ENCODE assay signal across 9 cellular contexts in the genomic region with DNA sequence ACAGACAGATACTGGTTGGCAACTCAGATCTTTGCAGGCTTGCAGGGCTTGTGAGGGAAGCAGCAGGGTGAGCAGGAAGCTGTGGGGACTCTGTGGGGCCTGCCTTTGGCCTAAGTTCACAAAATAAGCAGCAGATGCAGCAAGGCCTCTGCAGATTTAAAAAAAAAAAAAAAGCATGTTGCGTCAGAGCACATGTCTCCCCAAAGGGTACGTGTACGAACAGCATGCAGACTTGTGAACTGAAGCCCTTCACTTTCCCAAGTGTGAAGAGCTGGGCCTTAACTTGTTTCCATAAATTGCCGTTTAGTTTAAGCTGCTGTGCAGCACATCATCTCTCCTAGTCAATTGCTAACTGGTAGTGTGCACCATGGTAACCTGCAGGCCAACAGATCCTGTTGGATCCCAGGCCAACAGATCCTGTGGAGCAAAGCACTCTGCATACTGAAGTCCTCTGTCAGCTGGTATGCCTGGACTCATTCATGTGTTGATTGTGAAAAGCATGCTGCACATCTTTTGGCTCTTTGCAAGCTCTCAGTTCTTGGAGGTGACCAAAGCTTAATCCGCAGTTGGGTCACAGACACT. TPM values are rescaled to one million over a fixed set of nuclear protein-coding genes. Genes with fewer than 3 reads are reported as not detected.
DNase-seq lines count a peak whose midpoint lies in the region; ATAC-seq and TF ChIP-seq lines count a peak whose summit lies in the region.
"Had no signal": no experiment of that assay in that cellular context is flagged by ENCODE, and none has a peak within 500 bp of the region (broad histone marks: within the 10 kb centered on the region; RNA-seq: fewer than 3 reads in every experiment).

No MANE protein-coding gene starts in this region.

- H3K36me3 ChIP-seq in SJCRH30 (no peaks in the 10 kb centered on the region), neuronal stem cell (replicated peaks in 1 of 2; ENCODE audit: control insufficient read depth in 2 of 2, insufficient read depth in 2 of 2, low read length in 2 of 2) (no peaks in the 10 kb centered on the region), testis (ENCODE audit: low read depth, missing control alignments) (no peaks in the 10 kb centered on the region)

- TF ChIP-seq CTCF in testis (IDR thresholded peaks at IDR 0.05): no peak

- H3K4me1 ChIP-seq in SJCRH30 (peaks cover 13% of the 10 kb centered on the region), neuronal stem cell (ENCODE audit: control insufficient read depth in 2 of 2, insufficient read depth in 1 of 2, low read depth in 1 of 2, low read length in 2 of 2) (peaks cover 13 to 20% of the 10 kb centered on the region in 2 donors), testis (no peaks in the 10 kb centered on the region)

- no peak overlapping the region for H3K14ac ChIP-seq in neuronal stem cell (ENCODE audit: low read length)

- H3K4me3 ChIP-seq in SJCRH30 (no peak overlapping the region), neuronal stem cell (ENCODE audit: low read length in 2 of 2) (no peak overlapping the region), testis (no peak overlapping the region)

- no peak overlapping the region for H2BK15ac ChIP-seq in neuronal stem cell (ENCODE audit: low read length)

- H2AFZ ChIP-seq in neuronal stem cell (ENCODE audit: low read length): peak overlapping the region; percentile 13

- peak overlapping the region; percentile 45 for H3K18ac ChIP-seq in neuronal stem cell (ENCODE audit: low read length)

- no peak overlapping the region for H2AK5ac ChIP-seq in neuronal stem cell (ENCODE audit: low read depth, low read length)

- no peak overlapping the region for H4K8ac ChIP-seq in neuronal stem cell (ENCODE audit: low read depth, low read length)

- H3K4me2 ChIP-seq in neuronal stem cell (ENCODE audit: insufficient read depth, low read length, poor library complexity, severe bottlenecking): no peak overlapping the region

- no peak overlapping the region for H3K9ac ChIP-seq in neuronal stem cell (ENCODE audit: low read depth, low read length, poor library complexity)

- no peak overlapping the region for H4K91ac ChIP-seq in neuronal stem cell (ENCODE audit: low read depth, low read length, poor library complexity)

- H2BK5ac ChIP-seq in neuronal stem cell (ENCODE audit: low read length): no peak overlapping the region

- H3K27ac ChIP-seq in SJCRH30 (peak overlapping the region; percentile 30; the same call in 1 of the 2 replicates), neuronal stem cell (replicated peaks; ENCODE audit: low read length) (peak overlapping the region; percentile 81), testis (no peak overlapping the region)

- H3K23ac ChIP-seq in neuronal stem cell (ENCODE audit: low read depth, low read length, poor library complexity): no peak overlapping the region

- no peaks in the 10 kb centered on the region for H3K79me1 ChIP-seq in neuronal stem cell (ENCODE audit: low read depth, low read length)

- H2BK12ac ChIP-seq in neuronal stem cell (ENCODE audit: low read length): no peak overlapping the region

- H3K27me3 ChIP-seq in SJCRH30 (no peaks in the 10 kb centered on the region), neuronal stem cell (ENCODE audit: control insufficient read depth in 3 of 3, insufficient read depth in 3 of 3, low read depth in 1 of 3, low read length in 3 of 3) (no peaks in the 10 kb centered on the region), testis (no peaks in the 10 kb centered on the region)

- H2BK120ac ChIP-seq in neuronal stem cell (ENCODE audit: low read depth, low read length): no peak overlapping the region

- TF ChIP-seq POLR2A in testis (IDR thresholded peaks at IDR 0.05): no peak

- intact Hi-C loops in testis (cut with DNase I; ENCODE audit: low total_unique reads): no loop called here
- intact Hi-C loops in left colon (cut with DNase I, micrococcal nuclease): no loop called here

- no peak overlapping the region for H3K4ac ChIP-seq in neuronal stem cell (ENCODE audit: low read length)

- no peak for ATAC-seq in left colon

- peak; percentile 17 for DNase-seq in NCI-H345 (lab: John Stamatoyannopoulos, UW)
- DNase-seq in NCI-H345 treated with DMSO at 0.1 percent for 48 hours (lab: John Stamatoyannopoulos, UW; ENCODE audit: unreplicated experiment): no peak
- peak in 1 of 2 experiments; percentile 13 for DNase-seq in SJCRH30
- DNase-seq in dermis blood vessel endothelial cell: peak; percentile 28
- DNase-seq in neuronal stem cell (ENCODE audit: low spot score): no peak
- DNase-seq in testis: no peak
- DNase-seq in NCI-H1694 treated with DMSO at 0.1 percent for 48 hours (lab: John Stamatoyannopoulos, UW): no peak
- DNase-seq in left colon: no peak
- DNase-seq: stimulated activated CD4-positive, alpha-beta T cell treated with anti-CD3 and anti-CD28 coated beads, Interleukin-12 subunit alpha, Interleukin-12 subunit beta, amount 100 ng/mL, for 4 hours had no signal

- no peaks in the 10 kb centered on the region for H3K9me3 ChIP-seq in SJCRH30 (replicated peaks)
- no peaks in the 10 kb centered on the region for H3K9me3 ChIP-seq in neuronal stem cell (replicated peaks in 1 of 2; ENCODE audit: control insufficient read depth in 2 of 2, insufficient read depth in 1 of 2, low read depth in 1 of 2, low read length in 2 of 2)
- H3K9me3 ChIP-seq in testis: no peaks in the 10 kb centered on the region

- WGBS in neuronal stem cell (ENCODE audit: extremely low coverage in 2 of 2, insufficient read length in 2 of 2, insufficient replicate concordance in 1 of 2), 2 donors: no CpG with 5 or more reads among the region's 5 CpGs
- 58 to 71% methylated on average over 5 of the region's 5 CpGs for WGBS in testis, 2 donors

RNA-seq across cellular contexts. Expression of gene XPNPEP1, which starts 10.8 kb away (rescaled TPM):
- total RNA-seq in SJCRH30 (2014; rRNA removed; shearing (Covaris generic)): 109 and 112 TPM in 2 replicates
- total RNA-seq in dermis blood vessel endothelial cell: 180 and 256 TPM in 2 replicates
- 42.0 TPM for polyA plus RNA-seq in neuronal stem cell (2013, experiment 1 of 2)
- polyA plus RNA-seq in neuronal stem cell (2013, experiment 2 of 2): 39.6 TPM
- 100 to 1,000 TPM in 1 of 2 donors, 10 to 100 TPM in 1; 90.2 to 118 TPM for total RNA-seq in testis
- 55.5 TPM for polyA plus RNA-seq in testis (ENCODE audit: insufficient read depth, low read depth, low replicate concordance)
- 100 to 1,000 TPM in 1 of 2 donors, 10 to 100 TPM in 1; 77.5 to 115 TPM for total RNA-seq in left colon

Comparison
In these comparisons a context has a peak if more than half of its experiments do, and no peak if none do; other contexts are left out.
1. DNase-seq: peak in NCI-H345 (single experiment) and dermis blood vessel endothelial cell (single experiment); none in NCI-H345 treated with DMSO at 0.1 percent for 48 hours (single experiment), neuronal stem cell (single experiment), testis (single experiment), NCI-H1694 treated with DMSO at 0.1 percent for 48 hours (single experiment) and left colon (0 of 2).
2. H3K27ac ChIP-seq: peak in SJCRH30 (single experiment) and neuronal stem cell (single experiment); none in testis (0 of 2).